14 cellular contexts compared by ENCODE assay signal in genomic region chr10:125124907-125125306, GRCh38. TPM values are rescaled to one million over a fixed set of nuclear protein-coding genes. Genes with fewer than 3 reads are reported as not detected.
A peak's percentile ranks its signal among the peaks of the same experiment; 100 is the strongest.
DNase-seq lines count a peak whose midpoint lies in the region; ATAC-seq and TF ChIP-seq lines count a peak whose summit lies in the region.
"Had no signal": no experiment of that assay in that cellular context is flagged by ENCODE, and none has a peak within 500 bp of the region (broad histone marks: within the 10 kb centered on the region; RNA-seq: fewer than 3 reads in every experiment).

No MANE protein-coding gene starts in this region.

- H3K27ac ChIP-seq in adrenal gland (peak overlapping the region in 4 of 5 donors; percentile 19 to 95 (median 50)), transverse colon (peak overlapping the region; percentile 85 to 90 (median 88)), Karpas-422 (ENCODE audit: low read length) (no peak overlapping the region), endodermal cell (ENCODE audit: low read depth, low read length) (no peak overlapping the region)

- DNase-seq in adrenal gland = peak in 4 of 7 donors; percentile 31 to 67 (median 48)
- peak; percentile 55 for DNase-seq in fibroblast of peridontal ligament (ENCODE audit: extremely low read depth)
- no peak for DNase-seq in natural killer cell
- no peak for DNase-seq in transverse colon
- no peak for DNase-seq in Karpas-422
- no peak for DNase-seq in COLO668 (lab: John Stamatoyannopoulos, UW; ENCODE audit: unreplicated experiment)
- no peak for DNase-seq in endodermal cell
- DNase-seq: activated CD4-positive, alpha-beta T cell treated with anti-CD3 and anti-CD28 coated beads for 4 hours; activated naive CD8-positive, alpha-beta T cell treated with anti-CD3 and anti-CD28 coated beads, Interleukin-2, amount 10 ng/mL, durations not matched to agents 7 days and 5 days; CD4-positive, alpha-beta T cell; GDM1; NCI-H187 treated with DMSO at 0.1 percent for 48 hours had no signal

- no peaks in the 10 kb centered on the region for H3K27me3 Mint-ChIP-seq in natural killer cell (ENCODE audit: low read depth in 2 of 2)
- H3K27me3 Mint-ChIP-seq in endodermal cell (ENCODE audit: insufficient read depth) = no peaks in the 10 kb centered on the region
- H3K27me3 Mint-ChIP-seq: CD4-positive, alpha-beta T cell had no signal

- TF ChIP-seq CTCF in adrenal gland (IDR thresholded peaks at IDR 0.05) (no peak), natural killer cell (IDR thresholded peaks at IDR 0.05) (no peak), transverse colon (IDR thresholded peaks at IDR 0.05) (no peak), endodermal cell (conservative IDR thresholded peaks at IDR 0.05) (no peak)

- no peak for TF ChIP-seq EP300 in transverse colon (IDR thresholded peaks at IDR 0.05; ENCODE audit: low read depth)

- H3K9me3 ChIP-seq in adrenal gland (replicated peaks in 1 of 3) (no peaks in the 10 kb centered on the region), transverse colon (no peaks in the 10 kb centered on the region), Karpas-422 (ENCODE audit: low read length) (no peaks in the 10 kb centered on the region), endodermal cell (ENCODE audit: control insufficient read depth, low read length) (no peaks in the 10 kb centered on the region)

- H3K27me3 ChIP-seq in adrenal gland (no peaks in the 10 kb centered on the region), transverse colon (no peaks in the 10 kb centered on the region), Karpas-422 (ENCODE audit: low read length) (no peaks in the 10 kb centered on the region), endodermal cell (ENCODE audit: control insufficient read depth, insufficient read depth, low read length, poor library complexity, severe bottlenecking) (no peaks in the 10 kb centered on the region)

- H3K9me2 ChIP-seq in Karpas-422 (replicated peaks; ENCODE audit: insufficient read depth, low read length) = no peaks in the 10 kb centered on the region

- no peaks in the 10 kb centered on the region for H4K20me1 ChIP-seq in Karpas-422 (ENCODE audit: insufficient read depth, low read depth, low read length)

- no peak overlapping the region for H2AFZ ChIP-seq in Karpas-422 (ENCODE audit: low read length)

- H3K9me3 Mint-ChIP-seq in natural killer cell (no peaks in the 10 kb centered on the region), endodermal cell (no peaks in the 10 kb centered on the region)
- H3K9me3 Mint-ChIP-seq: activated naive CD8-positive, alpha-beta T cell treated with anti-CD3 and anti-CD28 coated beads, Interleukin-2, amount 10 ng/mL, durations not matched to agents 7 days and 5 days; CD4-positive, alpha-beta T cell; T-helper 2 cell treated with Interferon-gamma antibody and Interleukin-4, amounts not matched to agents 5 μg/mL and 100 μg/mL, for 36 hours had no signal

- TF ChIP-seq POLR2A in adrenal gland (IDR thresholded peaks at IDR 0.05) = no peak
- TF ChIP-seq POLR2A in transverse colon (IDR thresholded peaks at IDR 0.05) = no peak

- no peaks in the 10 kb centered on the region for H3K36me3 Mint-ChIP-seq in natural killer cell
- H3K36me3 Mint-ChIP-seq in endodermal cell (ENCODE audit: low read depth) = peaks cover 37% of the 10 kb centered on the region
- H3K36me3 Mint-ChIP-seq: activated naive CD8-positive, alpha-beta T cell treated with anti-CD3 and anti-CD28 coated beads, Interleukin-2, amount 10 ng/mL, durations not matched to agents 7 days and 5 days had no signal

- H3K79me2 ChIP-seq in Karpas-422 (ENCODE audit: low read length) = no peaks in the 10 kb centered on the region

- H3K4me1 ChIP-seq in adrenal gland (replicated peaks in 1 of 2) = peaks cover 37 to 50% of the 10 kb centered on the region in 2 donors
- peaks cover 32 to 53% (median 39%) of the 10 kb centered on the region in 4 donors for H3K4me1 ChIP-seq in transverse colon
- H3K4me1 ChIP-seq in Karpas-422 (ENCODE audit: low read length) = no peaks in the 10 kb centered on the region
- H3K4me1 ChIP-seq in endodermal cell (ENCODE audit: control insufficient read depth, insufficient read depth, low read length) = peaks cover 3% of the 10 kb centered on the region

- H3K27ac Mint-ChIP-seq in natural killer cell = peak overlapping the region; percentile 90 to 91
- H3K27ac Mint-ChIP-seq in endodermal cell = no peak overlapping the region
- H3K27ac Mint-ChIP-seq: activated naive CD8-positive, alpha-beta T cell treated with anti-CD3 and anti-CD28 coated beads, Interleukin-2, amount 10 ng/mL, durations not matched to agents 7 days and 5 days; CD4-positive, alpha-beta T cell; T-helper 2 cell treated with Interferon-gamma antibody and Interleukin-4, amounts not matched to agents 5 μg/mL and 100 μg/mL, for 36 hours had no signal

- H3K9ac ChIP-seq in Karpas-422 (ENCODE audit: low read length) (no peak overlapping the region), endodermal cell (ENCODE audit: extremely low read depth, low read length, poor library complexity, severe bottlenecking) (no peak overlapping the region)

- intact Hi-C loops in adrenal gland (cut with DNase I) (no loop called here), natural killer cell (cut with micrococcal nuclease) (no loop called here), transverse colon (cut with DNase I; ENCODE audit: low total_unique reads) (no loop called here)

- H3K4me3 Mint-ChIP-seq in natural killer cell (peak overlapping the region; percentile 72), endodermal cell (no peak overlapping the region)
- H3K4me3 Mint-ChIP-seq: activated naive CD8-positive, alpha-beta T cell treated with anti-CD3 and anti-CD28 coated beads, Interleukin-2, amount 10 ng/mL, durations not matched to agents 7 days and 5 days; CD4-positive, alpha-beta T cell; T-helper 2 cell treated with Interferon-gamma antibody and Interleukin-4, amounts not matched to agents 5 μg/mL and 100 μg/mL, for 36 hours had no signal

- peaks cover 97% of the 10 kb centered on the region in 2 donors for H3K4me1 Mint-ChIP-seq in natural killer cell
- H3K4me1 Mint-ChIP-seq in endodermal cell = peaks cover 30% of the 10 kb centered on the region
- H3K4me1 Mint-ChIP-seq: activated naive CD8-positive, alpha-beta T cell treated with anti-CD3 and anti-CD28 coated beads, Interleukin-2, amount 10 ng/mL, durations not matched to agents 7 days and 5 days had no signal

- H3K4me2 ChIP-seq in Karpas-422 (ENCODE audit: low read depth, low read length, poor library complexity, severe bottlenecking) = no peak overlapping the region

- in situ Hi-C loops in transverse colon (cut with MboI; ENCODE audit: low pct_ligation_motif_present in 1 of 4, low pct_unique_long_range_greater_than_20kb in 1 of 4, low sequenced_read_pairs in 3 of 4) = no loop called here

- WGBS in adrenal gland, 4 donors = 43 to 59% (median 49%) methylated on average over 10 of the region's 10 CpGs
- 58% methylated on average over 10 of the region's 10 CpGs; no CpG with 5 or more reads in 1 of the 2 donors for WGBS in transverse colon (ENCODE audit: low coverage in 1 of 2), 2 donors
- WGBS in endodermal cell (ENCODE audit: insufficient coverage in 1 of 2, insufficient read length in 1 of 2), 2 experiments = 93 to 94% methylated on average over 7 to 10 of the region's 10 CpGs

- ATAC-seq in natural killer cell = peak in 1 of 3 donors; percentile 34
- no peak for ATAC-seq in HG02938 (IDR thresholded peaks at IDR 0.05; ENCODE audit: unreplicated experiment)

- H3K36me3 ChIP-seq in adrenal gland (replicated peaks in 1 of 2) (no peaks in the 10 kb centered on the region), transverse colon (no peaks in the 10 kb centered on the region), Karpas-422 (ENCODE audit: insufficient read depth, low read length) (no peaks in the 10 kb centered on the region), endodermal cell (ENCODE audit: control insufficient read depth, insufficient read depth, low read length) (peaks cover 18% of the 10 kb centered on the region)

- H3K4me3 ChIP-seq in adrenal gland (no peak overlapping the region), transverse colon (no peak overlapping the region), Karpas-422 (ENCODE audit: low read length) (no peak overlapping the region), endodermal cell (ENCODE audit: low read length) (no peak overlapping the region)

RNA-seq across cellular contexts. Expression of gene CTBP2, which starts 35.5 kb away (rescaled TPM):
- total RNA-seq in adrenal gland (10 to 100 TPM; 28.1 to 66.5 (median 53.6) TPM), natural killer cell (100 to 1,000 TPM; 120 to 179 (median 124) TPM), transverse colon (100 to 1,000 TPM in 1 of 4 donors, 10 to 100 TPM in 3; 71.9 to 247 (median 98.4) TPM), endodermal cell (100 to 1,000 TPM in 1 of 2 donors, 10 to 100 TPM in 1; 75.3 to 109 TPM)
- polyA plus RNA-seq in adrenal gland = 10 to 100 TPM; 25.3 to 53.4 (median 28.4) TPM
- total RNA-seq in Karpas-422 (2014; rRNA removed; shearing (Covaris generic); ENCODE audit: low replicate concordance) = 0.15 and 1.3 TPM in 2 replicates
- 119 TPM for polyA plus RNA-seq in endodermal cell (2013, experiment 1 of 2)
- polyA plus RNA-seq in endodermal cell (2013, experiment 2 of 2) = 108 TPM

Comparison
In these comparisons a context has a peak if more than half of its experiments do, and no peak if none do; other contexts are left out.
1. DNase-seq: peak in adrenal gland (4 of 7) and fibroblast of peridontal ligament (single experiment); none in natural killer cell (single experiment), transverse colon (single experiment), Karpas-422 (single experiment), COLO668 (single experiment) and endodermal cell (single experiment).
2. H3K27ac ChIP-seq: peak in adrenal gland (4 of 5) and transverse colon (4 of 4); none in Karpas-422 (single experiment) and endodermal cell (single experiment).
3. RNA of gene CTBP2, which starts 35.5 kb away (total RNA-seq): 120 to 179 TPM in natural killer cell, 75.3 to 109 TPM in endodermal cell, 71.9 to 247 TPM in transverse colon and 28.1 to 66.5 TPM in adrenal gland; 0.15 to 1.3 TPM in Karpas-422; every median in the first group is over 10 times any median in the second.